1 cellular context compared by ENCODE assay signal in genomic region chr3:111730143-111730542, GRCh38.
TF ChIP-seq lines count a peak whose summit lies in the region.

No MANE protein-coding gene starts in this region.

TF ChIP-seq in GM23338, 12 proteins besides CTCF, POLR2A, EP300 and RAD21 (continued from another document):
- TF ChIP-seq ZNF462 (CRISPR knock-in tag; IDR thresholded peaks at IDR 0.05) (no peak), JUNB (IDR thresholded peaks at IDR 0.05; ENCODE audit: unreplicated experiment) (no peak), POLR2AphosphoS5 (IDR thresholded peaks at IDR 0.05; ENCODE audit: low read depth) (no peak), CREB1 (CRISPR knock-in tag; IDR thresholded peaks at IDR 0.05; ENCODE audit: low read depth) (no peak), NANOG (IDR thresholded peaks at IDR 0.05; ENCODE audit: borderline replicate concordance) (no peak), EZH2 (IDR thresholded peaks at IDR 0.05; ENCODE audit: low read depth, unreplicated experiment) (no peak), ETS1 (IDR thresholded peaks at IDR 0.05) (no peak)
- TF ChIP-seq, protein P1, sequence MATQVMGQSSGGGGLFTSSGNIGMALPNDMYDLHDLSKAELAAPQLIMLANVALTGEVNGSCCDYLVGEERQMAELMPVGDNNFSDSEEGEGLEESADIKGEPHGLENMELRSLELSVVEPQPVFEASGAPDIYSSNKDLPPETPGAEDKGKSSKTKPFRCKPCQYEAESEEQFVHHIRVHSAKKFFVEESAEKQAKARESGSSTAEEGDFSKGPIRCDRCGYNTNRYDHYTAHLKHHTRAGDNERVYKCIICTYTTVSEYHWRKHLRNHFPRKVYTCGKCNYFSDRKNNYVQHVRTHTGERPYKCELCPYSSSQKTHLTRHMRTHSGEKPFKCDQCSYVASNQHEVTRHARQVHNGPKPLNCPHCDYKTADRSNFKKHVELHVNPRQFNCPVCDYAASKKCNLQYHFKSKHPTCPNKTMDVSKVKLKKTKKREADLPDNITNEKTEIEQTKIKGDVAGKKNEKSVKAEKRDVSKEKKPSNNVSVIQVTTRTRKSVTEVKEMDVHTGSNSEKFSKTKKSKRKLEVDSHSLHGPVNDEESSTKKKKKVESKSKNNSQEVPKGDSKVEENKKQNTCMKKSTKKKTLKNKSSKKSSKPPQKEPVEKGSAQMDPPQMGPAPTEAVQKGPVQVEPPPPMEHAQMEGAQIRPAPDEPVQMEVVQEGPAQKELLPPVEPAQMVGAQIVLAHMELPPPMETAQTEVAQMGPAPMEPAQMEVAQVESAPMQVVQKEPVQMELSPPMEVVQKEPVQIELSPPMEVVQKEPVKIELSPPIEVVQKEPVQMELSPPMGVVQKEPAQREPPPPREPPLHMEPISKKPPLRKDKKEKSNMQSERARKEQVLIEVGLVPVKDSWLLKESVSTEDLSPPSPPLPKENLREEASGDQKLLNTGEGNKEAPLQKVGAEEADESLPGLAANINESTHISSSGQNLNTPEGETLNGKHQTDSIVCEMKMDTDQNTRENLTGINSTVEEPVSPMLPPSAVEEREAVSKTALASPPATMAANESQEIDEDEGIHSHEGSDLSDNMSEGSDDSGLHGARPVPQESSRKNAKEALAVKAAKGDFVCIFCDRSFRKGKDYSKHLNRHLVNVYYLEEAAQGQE (IDR thresholded peaks at IDR 0.05; ENCODE audit: unreplicated experiment): no peak
